8 cellular contexts compared by ENCODE assay signal in the genomic region with DNA sequence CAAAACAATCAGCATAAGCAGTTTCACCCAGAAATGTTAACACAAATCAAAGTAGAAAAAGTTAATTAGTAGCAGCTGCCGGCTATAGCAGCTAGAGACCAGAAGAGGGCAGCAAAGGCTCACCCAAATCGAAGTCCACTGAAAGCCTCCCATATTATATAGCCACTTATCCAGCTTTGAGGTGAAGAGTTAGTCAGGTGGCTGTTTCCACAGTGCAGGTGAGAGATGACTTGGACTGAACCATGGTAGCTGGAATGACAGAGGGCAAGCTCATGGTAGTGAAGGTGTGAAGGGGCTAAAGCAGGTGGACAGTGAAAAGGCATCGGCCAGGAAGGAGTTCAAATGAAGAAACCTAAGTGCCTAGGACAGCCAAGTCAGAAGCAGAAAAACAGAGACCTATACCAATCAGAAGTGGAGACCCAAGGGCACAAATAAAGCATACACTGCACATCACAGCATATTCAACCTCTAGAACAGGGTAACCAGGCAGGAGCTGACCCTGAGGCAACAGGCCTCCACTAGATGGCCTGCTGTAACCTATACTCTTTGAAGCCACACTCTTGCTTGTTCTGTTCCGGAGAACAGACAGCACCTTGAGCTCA. TPM values are rescaled to one million over a fixed set of nuclear protein-coding genes. Genes with fewer than 3 reads are reported as not detected.
DNase-seq lines count a peak whose midpoint lies in the region; ATAC-seq and TF ChIP-seq lines count a peak whose summit lies in the region.

No MANE protein-coding gene starts in this region.

- H3K36me3 Mint-ChIP-seq in central memory CD8-positive, alpha-beta T cell (ENCODE audit: insufficient read depth) = peaks cover 1% of the 10 kb centered on the region

- H3K4me3 ChIP-seq in kidney epithelial cell (ENCODE audit: low read depth, low read length) = no peak overlapping the region

- no peak overlapping the region for H3K4me3 Mint-ChIP-seq in central memory CD8-positive, alpha-beta T cell

- H3K27me3 Mint-ChIP-seq in central memory CD8-positive, alpha-beta T cell = no peaks in the 10 kb centered on the region

- H3K4me1 Mint-ChIP-seq in central memory CD8-positive, alpha-beta T cell = peaks cover 15% of the 10 kb centered on the region

- no peaks in the 10 kb centered on the region for H3K27me3 ChIP-seq in kidney epithelial cell (ENCODE audit: control insufficient read depth, insufficient read depth, low read length)

- no peaks in the 10 kb centered on the region for H3K36me3 ChIP-seq in kidney epithelial cell (ENCODE audit: control insufficient read depth, insufficient read depth, low read length)

- peak; percentile 84 for TF ChIP-seq CTCF in kidney epithelial cell (IDR thresholded peaks at IDR 0.05; ENCODE audit: insufficient read depth, low read length, poor library complexity, severe bottlenecking)

- H3K9me3 Mint-ChIP-seq in central memory CD8-positive, alpha-beta T cell = no peaks in the 10 kb centered on the region

- DNase-seq in C1 segment of cervical spinal cord (lab: John Stamatoyannopoulos, UW) = peak in 12 of 14 donors; percentile 10 to 71 (median 36)
- DNase-seq in H4 (ENCODE audit: low spot score) = peak; percentile 64
- peak; percentile 83 for DNase-seq in NCI-H2196 (lab: John Stamatoyannopoulos, UW; ENCODE audit: unreplicated experiment)
- peak; percentile 4 to 27 (median 16) for DNase-seq in activated CD4-positive, CD25-positive, alpha-beta regulatory T cell (lab: John Stamatoyannopoulos, UW)
- DNase-seq in central memory CD8-positive, alpha-beta T cell (ENCODE audit: low spot score in 2 of 2) = peak; percentile 41 to 50
- DNase-seq in kidney epithelial cell (ENCODE audit: low read depth) = no peak
- DNase-seq in stimulated activated CD4-positive, alpha-beta T cell treated with anti-CD3 and anti-CD28 coated beads, Interleukin-2, amount 100 ng/mL, for 24 hours = peak; percentile 45 to 62

- peak overlapping the region; percentile 52 for H3K27ac Mint-ChIP-seq in central memory CD8-positive, alpha-beta T cell (ENCODE audit: low read depth)

- ATAC-seq in central memory CD8-positive, alpha-beta T cell (replicated peaks; ENCODE audit: extremely low read depth, poor library complexity, severe bottlenecking) = peak; percentile 79
- ATAC-seq in GM19463 (IDR thresholded peaks at IDR 0.05; ENCODE audit: unreplicated experiment) = no peak

RNA-seq across cellular contexts. Expression of a gene that starts 7.2 kb away (rescaled TPM):
- total RNA-seq in H4 (2014; rRNA removed; shearing (Covaris generic)) = 13.6 and 14.5 TPM in 2 replicates
- 27.6 and 33.0 TPM in 2 replicates for total RNA-seq in kidney epithelial cell
